ENCODE assay signal across 1 cellular context in the genomic region with DNA sequence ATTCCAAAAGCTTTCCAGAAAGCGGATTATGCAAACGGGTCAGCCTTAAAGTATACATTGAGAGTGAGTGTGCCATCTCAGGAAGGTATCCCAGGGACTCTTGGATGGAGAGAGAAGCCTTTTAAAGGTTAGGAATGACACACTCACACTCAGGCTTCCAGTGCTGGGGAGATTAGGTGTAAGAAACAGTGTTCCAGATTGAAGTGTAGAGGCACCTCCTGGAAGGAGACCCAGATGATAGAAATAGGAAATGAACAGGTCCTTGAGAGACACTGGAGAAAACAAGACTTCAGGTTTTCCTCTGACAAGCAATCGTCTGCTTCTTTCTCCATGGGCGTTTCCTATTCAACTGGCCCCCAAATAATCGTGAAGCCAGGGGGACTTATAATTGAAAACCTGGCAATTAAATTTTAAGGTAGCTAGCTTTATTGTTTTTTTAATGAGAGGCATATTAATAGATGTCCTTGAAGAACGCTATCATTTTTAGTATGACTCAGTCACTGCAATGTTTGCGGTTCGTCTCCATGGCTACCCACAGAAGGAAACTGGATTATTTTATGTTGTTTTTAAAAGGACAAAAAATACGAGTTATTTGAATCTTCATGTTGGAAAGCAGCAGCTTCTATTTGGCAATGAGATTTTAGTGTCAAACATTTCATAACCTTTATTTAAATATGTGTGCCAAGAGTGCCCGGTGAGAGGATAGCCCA.
A peak's percentile ranks its signal among the peaks of the same experiment; 100 is the strongest.
TF ChIP-seq lines count a peak whose summit lies in the region.

No MANE protein-coding gene starts in this region.

TF ChIP-seq in SK-N-SH, 30 proteins besides CTCF, POLR2A, EP300 and RAD21 (continued from another document):
- TF ChIP-seq REST (IDR thresholded peaks at IDR 0.05; ENCODE audit: low read depth, low read length) (no peak), RFX5 (IDR thresholded peaks at IDR 0.05; ENCODE audit: low read length) (no peak), FOSL2 (IDR thresholded peaks at IDR 0.05; ENCODE audit: borderline replicate concordance, low read depth) (0 out of 2 replicates have a peak, but pooled peaks have one; percentile 51)
TF ChIP-seq in SK-N-SH: peak in this region for 2.
